1 cellular context compared by ENCODE assay signal in the genomic region with DNA sequence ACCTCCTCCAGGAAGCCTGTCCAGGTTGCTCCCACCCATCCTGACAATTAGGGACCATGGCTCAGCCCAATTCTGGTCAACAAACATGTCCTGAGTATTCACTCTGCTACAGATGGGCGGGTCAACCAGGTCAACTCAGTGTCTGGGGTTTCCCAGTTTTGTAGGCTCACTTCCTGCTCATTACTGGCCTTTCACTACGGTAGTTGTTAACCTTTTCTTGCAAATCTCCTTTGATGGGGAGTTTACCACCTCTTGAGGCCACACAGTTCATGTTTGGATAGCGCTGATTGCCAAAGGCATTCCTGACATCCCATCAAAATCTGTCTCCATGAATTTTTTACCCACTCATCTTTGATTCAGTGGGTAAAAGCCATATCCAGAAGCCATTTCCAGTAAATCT.
TF ChIP-seq lines count a peak whose summit lies in the region.

No MANE protein-coding gene starts in this region.

TF ChIP-seq in GM12878, 131 proteins besides CTCF, POLR2A, EP300 and RAD21 (continued from another document and continues in another):
- TF ChIP-seq CEBPZ (IDR thresholded peaks at IDR 0.05; ENCODE audit: low read depth, low read length) = no peak
- TF ChIP-seq ZSCAN29 (IDR thresholded peaks at IDR 0.05) = no peak
- TF ChIP-seq CHD4 (IDR thresholded peaks at IDR 0.05) = no peak
- no peak for TF ChIP-seq HDGF (IDR thresholded peaks at IDR 0.05)
- TF ChIP-seq ATF7 (IDR thresholded peaks at IDR 0.05; ENCODE audit: low read depth) = 0 out of 2 replicates have a peak, but pooled peaks have one; percentile 15
- peak; percentile 46 for TF ChIP-seq SP1 (IDR thresholded peaks at IDR 0.05; ENCODE audit: low read depth, low read length)
- no peak for TF ChIP-seq HSF1 (IDR thresholded peaks at IDR 0.05; ENCODE audit: low read depth, low read length)
- no peak for TF ChIP-seq E4F1 (IDR thresholded peaks at IDR 0.05; ENCODE audit: borderline replicate concordance, partially characterized antibody)
- no peak for TF ChIP-seq ELK1 (IDR thresholded peaks at IDR 0.05; ENCODE audit: low read depth, low read length)
- no peak for TF ChIP-seq TCF7 (IDR thresholded peaks at IDR 0.05; ENCODE audit: borderline replicate concordance)
- TF ChIP-seq ZNF622 (IDR thresholded peaks at IDR 0.05) = no peak
- TF ChIP-seq, protein P1, sequence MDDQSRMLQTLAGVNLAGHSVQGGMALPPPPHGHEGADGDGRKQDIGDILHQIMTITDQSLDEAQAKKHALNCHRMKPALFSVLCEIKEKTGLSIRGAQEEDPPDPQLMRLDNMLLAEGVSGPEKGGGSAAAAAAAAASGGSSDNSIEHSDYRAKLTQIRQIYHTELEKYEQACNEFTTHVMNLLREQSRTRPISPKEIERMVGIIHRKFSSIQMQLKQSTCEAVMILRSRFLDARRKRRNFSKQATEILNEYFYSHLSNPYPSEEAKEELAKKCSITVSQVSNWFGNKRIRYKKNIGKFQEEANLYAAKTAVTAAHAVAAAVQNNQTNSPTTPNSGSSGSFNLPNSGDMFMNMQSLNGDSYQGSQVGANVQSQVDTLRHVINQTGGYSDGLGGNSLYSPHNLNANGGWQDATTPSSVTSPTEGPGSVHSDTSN (IDR thresholded peaks at IDR 0.05; ENCODE audit: insufficient replicate concordance, low read depth, low read length) = no peak
- TF ChIP-seq SIN3A (IDR thresholded peaks at IDR 0.05; ENCODE audit: low read depth, low read length) = no peak
- TF ChIP-seq EGR1 (IDR thresholded peaks at IDR 0.05; ENCODE audit: borderline replicate concordance in 1 of 2, low read depth in 2 of 2, low read length in 2 of 2) = no peak
- no peak for TF ChIP-seq RAD51 (IDR thresholded peaks at IDR 0.05)
- TF ChIP-seq TBL1XR1 (IDR thresholded peaks at IDR 0.05; ENCODE audit: low read depth, low read length) = no peak
- no peak for TF ChIP-seq SREBF2 (IDR thresholded peaks at IDR 0.05; ENCODE audit: low read length)
- no peak for TF ChIP-seq MTA3 (IDR thresholded peaks at IDR 0.05; ENCODE audit: borderline replicate concordance, low read length)
- TF ChIP-seq JUND (IDR thresholded peaks at IDR 0.05; ENCODE audit: low read depth, low read length) = no peak
- no peak for TF ChIP-seq NRF1 (conservative IDR thresholded peaks at IDR 0.05; ENCODE audit: low read depth, low read length)
- no peak for TF ChIP-seq BACH1 (IDR thresholded peaks at IDR 0.05; ENCODE audit: borderline replicate concordance)
- TF ChIP-seq MEF2B (IDR thresholded peaks at IDR 0.05; ENCODE audit: partially characterized antibody, poor library complexity, severe bottlenecking) = no peak
- TF ChIP-seq, protein P2, sequence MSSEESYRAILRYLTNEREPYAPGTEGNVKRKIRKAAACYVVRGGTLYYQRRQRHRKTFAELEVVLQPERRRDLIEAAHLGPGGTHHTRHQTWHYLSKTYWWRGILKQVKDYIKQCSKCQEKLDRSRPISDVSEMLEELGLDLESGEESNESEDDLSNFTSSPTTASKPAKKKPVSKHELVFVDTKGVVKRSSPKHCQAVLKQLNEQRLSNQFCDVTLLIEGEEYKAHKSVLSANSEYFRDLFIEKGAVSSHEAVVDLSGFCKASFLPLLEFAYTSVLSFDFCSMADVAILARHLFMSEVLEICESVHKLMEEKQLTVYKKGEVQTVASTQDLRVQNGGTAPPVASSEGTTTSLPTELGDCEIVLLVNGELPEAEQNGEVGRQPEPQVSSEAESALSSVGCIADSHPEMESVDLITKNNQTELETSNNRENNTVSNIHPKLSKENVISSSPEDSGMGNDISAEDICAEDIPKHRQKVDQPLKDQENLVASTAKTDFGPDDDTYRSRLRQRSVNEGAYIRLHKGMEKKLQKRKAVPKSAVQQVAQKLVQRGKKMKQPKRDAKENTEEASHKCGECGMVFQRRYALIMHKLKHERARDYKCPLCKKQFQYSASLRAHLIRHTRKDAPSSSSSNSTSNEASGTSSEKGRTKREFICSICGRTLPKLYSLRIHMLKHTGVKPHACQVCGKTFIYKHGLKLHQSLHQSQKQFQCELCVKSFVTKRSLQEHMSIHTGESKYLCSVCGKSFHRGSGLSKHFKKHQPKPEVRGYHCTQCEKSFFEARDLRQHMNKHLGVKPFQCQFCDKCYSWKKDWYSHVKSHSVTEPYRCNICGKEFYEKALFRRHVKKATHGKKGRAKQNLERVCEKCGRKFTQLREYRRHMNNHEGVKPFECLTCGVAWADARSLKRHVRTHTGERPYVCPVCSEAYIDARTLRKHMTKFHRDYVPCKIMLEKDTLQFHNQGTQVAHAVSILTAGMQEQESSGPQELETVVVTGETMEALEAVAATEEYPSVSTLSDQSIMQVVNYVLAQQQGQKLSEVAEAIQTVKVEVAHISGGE (CRISPR knock-in tag; IDR thresholded peaks at IDR 0.05) = no peak
- TF ChIP-seq, protein P3, sequence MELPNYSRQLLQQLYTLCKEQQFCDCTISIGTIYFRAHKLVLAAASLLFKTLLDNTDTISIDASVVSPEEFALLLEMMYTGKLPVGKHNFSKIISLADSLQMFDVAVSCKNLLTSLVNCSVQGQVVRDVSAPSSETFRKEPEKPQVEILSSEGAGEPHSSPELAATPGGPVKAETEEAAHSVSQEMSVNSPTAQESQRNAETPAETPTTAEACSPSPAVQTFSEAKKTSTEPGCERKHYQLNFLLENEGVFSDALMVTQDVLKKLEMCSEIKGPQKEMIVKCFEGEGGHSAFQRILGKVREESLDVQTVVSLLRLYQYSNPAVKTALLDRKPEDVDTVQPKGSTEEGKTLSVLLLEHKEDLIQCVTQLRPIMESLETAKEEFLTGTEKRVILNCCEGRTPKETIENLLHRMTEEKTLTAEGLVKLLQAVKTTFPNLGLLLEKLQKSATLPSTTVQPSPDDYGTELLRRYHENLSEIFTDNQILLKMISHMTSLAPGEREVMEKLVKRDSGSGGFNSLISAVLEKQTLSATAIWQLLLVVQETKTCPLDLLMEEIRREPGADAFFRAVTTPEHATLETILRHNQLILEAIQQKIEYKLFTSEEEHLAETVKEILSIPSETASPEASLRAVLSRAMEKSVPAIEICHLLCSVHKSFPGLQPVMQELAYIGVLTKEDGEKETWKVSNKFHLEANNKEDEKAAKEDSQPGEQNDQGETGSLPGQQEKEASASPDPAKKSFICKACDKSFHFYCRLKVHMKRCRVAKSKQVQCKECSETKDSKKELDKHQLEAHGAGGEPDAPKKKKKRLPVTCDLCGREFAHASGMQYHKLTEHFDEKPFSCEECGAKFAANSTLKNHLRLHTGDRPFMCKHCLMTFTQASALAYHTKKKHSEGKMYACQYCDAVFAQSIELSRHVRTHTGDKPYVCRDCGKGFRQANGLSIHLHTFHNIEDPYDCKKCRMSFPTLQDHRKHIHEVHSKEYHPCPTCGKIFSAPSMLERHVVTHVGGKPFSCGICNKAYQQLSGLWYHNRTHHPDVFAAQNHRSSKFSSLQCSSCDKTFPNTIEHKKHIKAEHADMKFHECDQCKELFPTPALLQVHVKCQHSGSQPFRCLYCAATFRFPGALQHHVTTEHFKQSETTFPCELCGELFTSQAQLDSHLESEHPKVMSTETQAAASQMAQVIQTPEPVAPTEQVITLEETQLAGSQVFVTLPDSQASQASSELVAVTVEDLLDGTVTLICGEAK (IDR thresholded peaks at IDR 0.05; ENCODE audit: borderline replicate concordance) = no peak; the same call in 1 of the 2 replicates
- TF ChIP-seq RCOR1 (conservative IDR thresholded peaks at IDR 0.05; ENCODE audit: low read depth, low read length) = no peak
- TF ChIP-seq BHLHE40 (IDR thresholded peaks at IDR 0.05; ENCODE audit: borderline replicate concordance in 1 of 2, low read depth in 2 of 2, low read length in 1 of 2) = no peak
- no peak for TF ChIP-seq ZNF24 (IDR thresholded peaks at IDR 0.05)
- no peak for TF ChIP-seq ZZZ3 (IDR thresholded peaks at IDR 0.05; ENCODE audit: control insufficient read depth, insufficient read length, low read depth)
- TF ChIP-seq, protein P4, sequence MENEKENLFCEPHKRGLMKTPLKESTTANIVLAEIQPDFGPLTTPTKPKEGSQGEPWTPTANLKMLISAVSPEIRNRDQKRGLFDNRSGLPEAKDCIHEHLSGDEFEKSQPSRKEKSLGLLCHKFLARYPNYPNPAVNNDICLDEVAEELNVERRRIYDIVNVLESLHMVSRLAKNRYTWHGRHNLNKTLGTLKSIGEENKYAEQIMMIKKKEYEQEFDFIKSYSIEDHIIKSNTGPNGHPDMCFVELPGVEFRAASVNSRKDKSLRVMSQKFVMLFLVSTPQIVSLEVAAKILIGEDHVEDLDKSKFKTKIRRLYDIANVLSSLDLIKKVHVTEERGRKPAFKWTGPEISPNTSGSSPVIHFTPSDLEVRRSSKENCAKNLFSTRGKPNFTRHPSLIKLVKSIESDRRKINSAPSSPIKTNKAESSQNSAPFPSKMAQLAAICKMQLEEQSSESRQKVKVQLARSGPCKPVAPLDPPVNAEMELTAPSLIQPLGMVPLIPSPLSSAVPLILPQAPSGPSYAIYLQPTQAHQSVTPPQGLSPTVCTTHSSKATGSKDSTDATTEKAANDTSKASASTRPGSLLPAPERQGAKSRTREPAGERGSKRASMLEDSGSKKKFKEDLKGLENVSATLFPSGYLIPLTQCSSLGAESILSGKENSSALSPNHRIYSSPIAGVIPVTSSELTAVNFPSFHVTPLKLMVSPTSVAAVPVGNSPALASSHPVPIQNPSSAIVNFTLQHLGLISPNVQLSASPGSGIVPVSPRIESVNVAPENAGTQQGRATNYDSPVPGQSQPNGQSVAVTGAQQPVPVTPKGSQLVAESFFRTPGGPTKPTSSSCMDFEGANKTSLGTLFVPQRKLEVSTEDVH (IDR thresholded peaks at IDR 0.05; ENCODE audit: low read depth, partially characterized antibody) = no peak
- TF ChIP-seq IRF4 (IDR thresholded peaks at IDR 0.05; ENCODE audit: low read depth, low read length) = 0 out of 2 replicates have a peak, but pooled peaks have one; percentile 30
- no peak for TF ChIP-seq CBFB (IDR thresholded peaks at IDR 0.05; ENCODE audit: low read depth)
- TF ChIP-seq, protein P5, sequence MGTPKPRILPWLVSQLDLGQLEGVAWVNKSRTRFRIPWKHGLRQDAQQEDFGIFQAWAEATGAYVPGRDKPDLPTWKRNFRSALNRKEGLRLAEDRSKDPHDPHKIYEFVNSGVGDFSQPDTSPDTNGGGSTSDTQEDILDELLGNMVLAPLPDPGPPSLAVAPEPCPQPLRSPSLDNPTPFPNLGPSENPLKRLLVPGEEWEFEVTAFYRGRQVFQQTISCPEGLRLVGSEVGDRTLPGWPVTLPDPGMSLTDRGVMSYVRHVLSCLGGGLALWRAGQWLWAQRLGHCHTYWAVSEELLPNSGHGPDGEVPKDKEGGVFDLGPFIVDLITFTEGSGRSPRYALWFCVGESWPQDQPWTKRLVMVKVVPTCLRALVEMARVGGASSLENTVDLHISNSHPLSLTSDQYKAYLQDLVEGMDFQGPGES (IDR thresholded peaks at IDR 0.05) = no peak
- TF ChIP-seq CHD1 (IDR thresholded peaks at IDR 0.05; ENCODE audit: low read depth, low read length) = no peak
- no peak for TF ChIP-seq ZNF274 (IDR thresholded peaks at IDR 0.05; ENCODE audit: insufficient read depth, insufficient read length)
- no peak for TF ChIP-seq KAT2A (conservative IDR thresholded peaks at IDR 0.05; ENCODE audit: control insufficient read depth, low read depth, low read length)
- TF ChIP-seq BCL11A (IDR thresholded peaks at IDR 0.05; ENCODE audit: low read depth, low read length) = peak; percentile 74; the same call in 1 of the 2 replicates
